9 cellular contexts compared by ENCODE assay signal in the genomic region with DNA sequence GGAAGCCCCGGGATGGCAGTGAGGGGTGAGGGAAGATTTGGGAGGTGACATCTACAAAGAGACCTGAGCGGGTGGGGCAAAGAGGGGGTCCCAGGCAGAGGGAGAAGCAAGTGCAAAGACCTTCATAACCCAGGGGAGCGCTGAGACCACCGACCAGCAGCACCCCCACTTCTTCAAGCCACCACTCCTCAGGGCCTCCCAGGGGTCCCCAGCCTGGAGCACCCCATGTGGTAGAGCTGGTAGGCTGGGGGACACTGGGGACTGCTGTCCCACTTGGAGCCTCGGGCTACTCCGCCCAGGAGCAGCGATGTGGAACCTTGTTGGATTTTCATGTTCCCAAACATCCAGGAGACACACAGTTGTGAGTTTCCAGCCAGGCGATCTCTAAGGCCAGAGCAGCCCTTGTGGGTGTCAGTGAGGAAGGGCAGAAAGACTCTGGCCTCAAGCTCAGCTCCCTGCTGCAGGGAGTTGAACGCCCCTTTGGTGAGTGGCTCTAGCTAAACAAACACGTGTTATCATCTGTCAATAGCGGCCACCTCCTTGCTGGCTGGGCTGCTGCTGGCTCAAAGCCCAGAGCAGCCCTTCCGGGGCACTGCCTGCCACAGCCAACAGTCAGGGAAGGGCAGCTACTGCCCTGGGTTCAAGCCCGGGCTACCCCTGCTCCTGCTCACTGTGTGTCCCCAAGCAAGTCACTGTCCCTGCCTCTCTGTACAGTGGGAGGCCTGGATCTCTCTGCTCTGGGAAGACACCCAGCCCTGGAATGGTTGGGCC. TPM values are rescaled to one million over a fixed set of nuclear protein-coding genes. Genes with fewer than 3 reads are reported as not detected.
DNase-seq lines count a peak whose midpoint lies in the region; ATAC-seq and TF ChIP-seq lines count a peak whose summit lies in the region.
"Had no signal": no experiment of that assay in that cellular context is flagged by ENCODE, and none has a peak within 500 bp of the region (broad histone marks: within the 10 kb centered on the region; RNA-seq: fewer than 3 reads in every experiment).

No MANE protein-coding gene starts in this region.

- CTCF ChIA-PET in Panc1 (lab: Charles Lee): no interaction called here

- H3K27ac ChIP-seq in Panc1 (ENCODE audit: low read length) (peak overlapping the region; percentile 91), heart left ventricle (peak overlapping the region; percentile 67 to 82 (median 78))

- peak overlapping the region in 1 of 2 experiments; percentile 21; a peak in 1 of 4 replicates for H3K4me3 ChIP-seq in Panc1 (ENCODE audit: low read depth in 2 of 2, low read length in 2 of 2)
- H3K4me3 ChIP-seq in heart left ventricle: no peak overlapping the region

- H3K27me3 ChIP-seq in Panc1 (ENCODE audit: control insufficient read depth, insufficient read depth, low read length) (no peaks in the 10 kb centered on the region), heart left ventricle (no peaks in the 10 kb centered on the region)

- H3K36me3 Mint-ChIP-seq in type B pancreatic cell: no peaks in the 10 kb centered on the region
- H3K36me3 Mint-ChIP-seq: stimulated activated naive B cell treated with anti-CD40 and anti-IgM and Interleukin-4, amounts not matched to agents 10 μg/mL and 1 μg/mL and 100 μg/mL, for 72 hours had no signal

- POLR2A ChIA-PET in Panc1 (lab: Charles Lee): interaction anchor here (0.6 kb wide), 1 partner anchor 88 kb away, joined by 3 read pairs; no protein-coding TSS in a partner anchor

- intact Hi-C loops in Panc1 (cut with micrococcal nuclease; ENCODE audit: unreplicated experiment): no loop called here
- intact Hi-C loops in heart left ventricle (cut with DNase I): loop anchor here in 1 of 10 donors (5.0 kb wide), 1 partner anchor 45 kb away; no protein-coding TSS in a partner anchor

- DNase-seq in DMS 273 (lab: John Stamatoyannopoulos, UW; ENCODE audit: unreplicated experiment) (peak; percentile 52), DMS 273 treated with DMSO at 0.1 percent for 48 hours (lab: John Stamatoyannopoulos, UW) (no peak), Panc1 (ENCODE audit: low read depth, low spot score) (no peak), heart left ventricle (peak in 4 of 5 donors; percentile 29 to 69 (median 50)), type B pancreatic cell (ENCODE audit: extremely low spot score, unreplicated experiment) (no peak)
- DNase-seq: stimulated activated naive B cell treated with anti-CD40 and anti-IgM and Interleukin-4, amounts not matched to agents 10 μg/mL and 1 μg/mL and 100 μg/mL, for 72 hours had no signal

- H3K4me1 ChIP-seq in Panc1 (ENCODE audit: control insufficient read depth, insufficient read depth, low read length) (peaks cover 62% of the 10 kb centered on the region), heart left ventricle (peaks cover 0 to 34% (median 19%) of the 10 kb centered on the region in 12 donors)

- TF ChIP-seq CTCF in Panc1 (IDR thresholded peaks at IDR 0.05) (no peak), heart left ventricle (IDR thresholded peaks at IDR 0.05) (no peak), type B pancreatic cell (conservative IDR thresholded peaks at IDR 0.05) (no peak)

- H3K36me3 ChIP-seq in Panc1 (ENCODE audit: control insufficient read depth, insufficient read depth, low read length) (no peaks in the 10 kb centered on the region), heart left ventricle (no peaks in the 10 kb centered on the region)

- no TSS peak for BruUV-seq in Panc1 (replicated peaks; lab: Mats Ljungman, UMichigan)

- in situ Hi-C loops in Panc1 (cut with HindIII; ENCODE audit: low pct_unique_long_range_greater_than_20kb, low sequenced_read_pairs): no loop called here

- TF ChIP-seq POLR2A in heart left ventricle (IDR thresholded peaks at IDR 0.05): no peak

- peaks cover 9% of the 10 kb centered on the region for H3K4me1 Mint-ChIP-seq in type B pancreatic cell (ENCODE audit: unreplicated experiment)

- ATAC-seq in Panc1: peak; percentile 81
- peak; percentile 43 to 76 (median 68) for ATAC-seq in heart left ventricle
- ATAC-seq in HG02763 (IDR thresholded peaks at IDR 0.05; ENCODE audit: unreplicated experiment): no peak
- no peak for ATAC-seq in HG02759 (IDR thresholded peaks at IDR 0.05; ENCODE audit: unreplicated experiment)
- ATAC-seq in HG03342 (IDR thresholded peaks at IDR 0.05; ENCODE audit: unreplicated experiment): no peak
- ATAC-seq: stimulated activated naive B cell treated with anti-CD40 and anti-IgM and Interleukin-4, amounts not matched to agents 10 μg/mL and 1 μg/mL and 100 μg/mL, for 72 hours had no signal

- H3K9me3 Mint-ChIP-seq in type B pancreatic cell: no peaks in the 10 kb centered on the region
- H3K9me3 Mint-ChIP-seq: stimulated activated naive B cell treated with anti-CD40 and anti-IgM and Interleukin-4, amounts not matched to agents 10 μg/mL and 1 μg/mL and 100 μg/mL, for 72 hours had no signal

- 38 to 50% (median 42%) methylated on average over 8 to 13 of the region's 13 CpGs for WGBS in heart left ventricle, 4 donors

- H3K27ac Mint-ChIP-seq in type B pancreatic cell: peak overlapping the region; percentile 43
- H3K27ac Mint-ChIP-seq: stimulated activated naive B cell treated with anti-CD40 and anti-IgM and Interleukin-4, amounts not matched to agents 10 μg/mL and 1 μg/mL and 100 μg/mL, for 72 hours had no signal

- H3K9me3 ChIP-seq in Panc1 (ENCODE audit: control insufficient read depth, insufficient read depth, low read depth, low read length): no peaks in the 10 kb centered on the region
- no peaks in the 10 kb centered on the region for H3K9me3 ChIP-seq in heart left ventricle

- no peak overlapping the region for H3K4me3 Mint-ChIP-seq in type B pancreatic cell
- H3K4me3 Mint-ChIP-seq: stimulated activated naive B cell treated with anti-CD40 and anti-IgM and Interleukin-4, amounts not matched to agents 10 μg/mL and 1 μg/mL and 100 μg/mL, for 72 hours had no signal

- no peaks in the 10 kb centered on the region for H3K27me3 Mint-ChIP-seq in type B pancreatic cell

RNA-seq across cellular contexts. Expression of a gene that starts 25.7 kb away (rescaled TPM):
- total RNA-seq in Panc1 (2021; ENCODE audit: unreplicated experiment): 136 TPM
- 60.6 TPM for polyA plus RNA-seq in Panc1 (2012; ENCODE audit: insufficient read length)
- total RNA-seq in heart left ventricle: 10 to 100 TPM in 3 of 9 donors, 1 to 10 TPM in 6; 6.1 to 15.0 (median 8.2) TPM
- 10 to 100 TPM; 15.9 to 22.9 TPM for polyA plus RNA-seq in heart left ventricle
- total RNA-seq in type B pancreatic cell (ENCODE audit: low replicate concordance): 32.2 and 46.7 TPM in 2 replicates

Comparison
In these comparisons a context has a peak if more than half of its experiments do, and no peak if none do; other contexts are left out.
1. DNase-seq: peak in DMS 273 (single experiment) and heart left ventricle (4 of 5); none in DMS 273 treated with DMSO at 0.1 percent for 48 hours (single experiment), Panc1 (single experiment) and type B pancreatic cell (single experiment).
2. ATAC-seq: peak in Panc1 (single experiment) and heart left ventricle (4 of 4); none in HG02763 (single experiment), HG02759 (single experiment) and HG03342 (single experiment).